Comparison of ENCODE assay signal across 9 cellular contexts in genomic region chr7:20238754-20239324, GRCh38. TPM values are rescaled to one million over a fixed set of nuclear protein-coding genes. Genes with fewer than 3 reads are reported as not detected.
DNase-seq lines count a peak whose midpoint lies in the region; ATAC-seq and TF ChIP-seq lines count a peak whose summit lies in the region.
"Had no signal": no experiment of that assay in that cellular context is flagged by ENCODE, and none has a peak within 500 bp of the region (broad histone marks: within the 10 kb centered on the region; RNA-seq: fewer than 3 reads in every experiment).

No MANE protein-coding gene starts in this region.

- no peak for TF ChIP-seq CTCF in BE2C (IDR thresholded peaks at IDR 0.05; ENCODE audit: low read depth, low read length)

- peak; percentile 23 for DNase-seq in globus pallidus (ENCODE audit: low spot score)
- no peak for DNase-seq in DMS53 treated with DMSO at 0.1 percent for 48 hours (lab: John Stamatoyannopoulos, UW; ENCODE audit: unreplicated experiment)
- no peak for DNase-seq in BE2C
- DNase-seq in T-cell = no peak
- no peak for DNase-seq in NK-92 (lab: John Stamatoyannopoulos, UW; ENCODE audit: unreplicated experiment)

- H3K4me1 Mint-ChIP-seq in T-cell = peaks cover 0 to 3% (median 0%) of the 10 kb centered on the region in 3 donors

- H3K4me3 ChIP-seq in BE2C (ENCODE audit: low read depth, low read length) = no peak overlapping the region

- H3K36me3 ChIP-seq in BE2C = no peaks in the 10 kb centered on the region

- POLR2A ChIA-PET in T-cell (lab: Charles Lee) = no interaction called here

- CTCF ChIA-PET in T-cell (lab: Charles Lee) = no interaction called here

- peaks cover 0 to 4% of the 10 kb centered on the region in 2 donors for H3K27me3 Mint-ChIP-seq in T-cell

- H3K9me3 ChIP-seq in BE2C = no peaks in the 10 kb centered on the region

- TF ChIP-seq POLR2A in GM18505 (IDR thresholded peaks at IDR 0.05; ENCODE audit: borderline replicate concordance, extremely low read depth, insufficient read depth, insufficient read length) = peak; percentile 20

- H3K4me3 Mint-ChIP-seq in T-cell = no peak overlapping the region

- no peaks in the 10 kb centered on the region for H3K36me3 Mint-ChIP-seq in T-cell

- no peaks in the 10 kb centered on the region for H3K27me3 ChIP-seq in BE2C

- no peaks in the 10 kb centered on the region for H3K4me1 ChIP-seq in BE2C

- no peaks in the 10 kb centered on the region for H3K9me3 Mint-ChIP-seq in T-cell

- H3K27ac Mint-ChIP-seq in T-cell = no peak overlapping the region

- ATAC-seq in GM18505 (IDR thresholded peaks at IDR 0.05; ENCODE audit: unreplicated experiment) (peak; percentile 82), GM21528 (IDR thresholded peaks at IDR 0.05; ENCODE audit: low FRiP score, unreplicated experiment) (peak; percentile 90), HG03571 (IDR thresholded peaks at IDR 0.05; ENCODE audit: unreplicated experiment) (peak; percentile 89), T-cell (replicated peaks in 1 of 4) (no peak)
- ATAC-seq: HCT116 had no signal

RNA-seq across cellular contexts. Expression of gene MACC1, which starts 21.7 kb away (rescaled TPM):
- 0.14 TPM for polyA plus RNA-seq in BE2C (2012; ENCODE audit: insufficient read depth, insufficient read length, low read depth)
- total RNA-seq in T-cell = under 1 TPM; 0.19 to 0.50 (median 0.39) TPM

Comparison
In these comparisons a context has a peak if more than half of its experiments do, and no peak if none do; other contexts are left out.
1. ATAC-seq: peak in GM18505 (single experiment), GM21528 (single experiment) and HG03571 (single experiment); none in T-cell (0 of 4).